In genomic region chr2:70095833-70096670, GRCh38 we compare ENCODE assay signal across 9 cellular contexts. TPM values are rescaled to one million over a fixed set of nuclear protein-coding genes. Genes with fewer than 3 reads are reported as not detected.
DNase-seq lines count a peak whose midpoint lies in the region; ATAC-seq and TF ChIP-seq lines count a peak whose summit lies in the region.
"Had no signal": no experiment of that assay in that cellular context is flagged by ENCODE, and none has a peak within 500 bp of the region (broad histone marks: within the 10 kb centered on the region; RNA-seq: fewer than 3 reads in every experiment).

No MANE protein-coding gene starts in this region.

- in situ Hi-C loops in G401 (cut with HindIII; ENCODE audit: low sequenced_read_pairs) = no loop called here

- TF ChIP-seq CTCF in ascending aorta (IDR thresholded peaks at IDR 0.05) (no peak), tibial artery (IDR thresholded peaks at IDR 0.05) (no peak)

- peak overlapping the region; percentile 4 for H3K4me3 Mint-ChIP-seq in activated T-cell treated with anti-CD3 and anti-CD28 coated beads, Interleukin-2, amount 50 U/mL, for 4 hours
- peak overlapping the region; percentile 18 for H3K4me3 Mint-ChIP-seq in memory B cell

- H3K4me1 ChIP-seq in ascending aorta (peaks cover 8 to 15% of the 10 kb centered on the region in 2 donors), tibial artery (peaks cover 0 to 25% (median 17%) of the 10 kb centered on the region in 4 donors)

- peak overlapping the region; percentile 95 for H3K27ac Mint-ChIP-seq in memory B cell

- H3K4me3 ChIP-seq in ascending aorta = no peak overlapping the region
- H3K4me3 ChIP-seq in tibial artery = no peak overlapping the region

- no peaks in the 10 kb centered on the region for H3K9me3 Mint-ChIP-seq in activated T-cell treated with anti-CD3 and anti-CD28 coated beads, Interleukin-2, amount 50 U/mL, for 4 hours
- H3K9me3 Mint-ChIP-seq in memory B cell = peaks cover 2% of the 10 kb centered on the region

- no peaks in the 10 kb centered on the region for H3K27me3 Mint-ChIP-seq in activated T-cell treated with anti-CD3 and anti-CD28 coated beads, Interleukin-2, amount 50 U/mL, for 4 hours (ENCODE audit: low read depth)
- H3K27me3 Mint-ChIP-seq in memory B cell = no peaks in the 10 kb centered on the region

- DNase-seq in activated T-cell treated with anti-CD3 and anti-CD28 coated beads, Interleukin-2, amount 50 U/mL, for 4 hours = no peak
- DNase-seq in activated T-cell treated with anti-CD3 and anti-CD28 coated beads for 4 hours (no peak), ascending aorta (ENCODE audit: low spot score in 2 of 2) (no peak), memory B cell (ENCODE audit: low spot score in 2 of 2) (no peak), tibial artery (peak in 1 of 2 donors; percentile 52), KG1 (lab: John Stamatoyannopoulos, UW) (no peak), G401 (ENCODE audit: low spot score) (no peak), ureter (ENCODE audit: low spot score) (no peak)
- DNase-seq: NCI-H2107 had no signal

- H3K36me3 Mint-ChIP-seq in activated T-cell treated with anti-CD3 and anti-CD28 coated beads, Interleukin-2, amount 50 U/mL, for 4 hours (ENCODE audit: insufficient read depth) = no peaks in the 10 kb centered on the region
- H3K36me3 Mint-ChIP-seq in memory B cell = peaks cover 7% of the 10 kb centered on the region

- no peaks in the 10 kb centered on the region for H3K27me3 ChIP-seq in ascending aorta
- H3K27me3 ChIP-seq in tibial artery = no peaks in the 10 kb centered on the region

- H3K36me3 ChIP-seq in ascending aorta (no peaks in the 10 kb centered on the region), tibial artery (no peaks in the 10 kb centered on the region)

- intact Hi-C loops in ascending aorta (cut with DNase I) (loop anchor here (2.0 kb wide), 1 partner anchor 13 kb away; no protein-coding TSS in a partner anchor), tibial artery (cut with DNase I; ENCODE audit: low total_unique reads) (loop anchor here (2.0 kb wide), 1 partner anchor 47 kb away; no protein-coding TSS in a partner anchor)

- no peak for ATAC-seq in activated T-cell treated with anti-CD3 and anti-CD28 coated beads, Interleukin-2, amount 50 U/mL, for 4 hours
- ATAC-seq in memory B cell (ENCODE audit: low read depth) = no peak

- H3K9me3 ChIP-seq in ascending aorta (no peaks in the 10 kb centered on the region), tibial artery (no peaks in the 10 kb centered on the region)

- H3K27ac ChIP-seq in ascending aorta = peak overlapping the region; percentile 94 to 95
- peak overlapping the region; percentile 89 to 95 for H3K27ac ChIP-seq in tibial artery

- peaks cover 42% of the 10 kb centered on the region for H3K4me1 Mint-ChIP-seq in activated T-cell treated with anti-CD3 and anti-CD28 coated beads, Interleukin-2, amount 50 U/mL, for 4 hours (ENCODE audit: low read depth)
- peaks cover 31% of the 10 kb centered on the region for H3K4me1 Mint-ChIP-seq in memory B cell

RNA-seq across cellular contexts. Expression of gene PCBP1, which starts 8.8 kb away (rescaled TPM):
- 100 to 1,000 TPM; 427 to 493 (median 462) TPM for total RNA-seq in activated T-cell treated with anti-CD3 and anti-CD28 coated beads, Interleukin-2, amount 50 U/mL, for 4 hours
- total RNA-seq in ascending aorta (227 TPM), ureter (284 TPM)
- total RNA-seq in G401 (2014; rRNA removed; shearing (Covaris generic)) = 150 and 167 TPM in 2 replicates
